30 cellular contexts compared by ENCODE assay signal in genomic region chr15:49887604-49888340, GRCh38.
DNase-seq lines count a peak whose midpoint lies in the region; ATAC-seq and TF ChIP-seq lines count a peak whose summit lies in the region.
"Had no signal": no experiment of that assay in that cellular context is flagged by ENCODE, and none has a peak within 500 bp of the region (broad histone marks: within the 10 kb centered on the region; RNA-seq: fewer than 3 reads in every experiment).

No MANE protein-coding gene starts in this region.

- intact Hi-C loops in esophagus squamous epithelium (cut with DNase I): no loop called here

- peak overlapping the region; percentile 29 for H2AFZ ChIP-seq in GM23248

- H3K36me3 Mint-ChIP-seq in mesothelial cell of epicardium: peaks cover 4% of the 10 kb centered on the region
- H3K36me3 Mint-ChIP-seq: CD8-positive, alpha-beta memory T cell had no signal

- 29 to 30% methylated on average over 8 of the region's 8 CpGs for WGBS in GM23248 (ENCODE audit: low coverage in 1 of 2, low lambda C conversion rate in 2 of 2, missing lambda C conversion rate in 2 of 2), 2 experiments
- WGBS in esophagus squamous epithelium, 2 donors: 53 to 60% methylated on average over 8 of the region's 8 CpGs
- WGBS in suprapubic skin: 46% methylated on average over 8 of the region's 8 CpGs

- H3K79me2 ChIP-seq in GM23248 (ENCODE audit: insufficient read depth): no peaks in the 10 kb centered on the region

- TF ChIP-seq CTCF in esophagus squamous epithelium (IDR thresholded peaks at IDR 0.05) (no peak), mesothelial cell of epicardium (IDR thresholded peaks at IDR 0.05; ENCODE audit: unreplicated experiment) (no peak), suprapubic skin (IDR thresholded peaks at IDR 0.05) (no peak)

- H3K4me3 ChIP-seq in GM23248 (no peak overlapping the region), esophagus squamous epithelium (no peak overlapping the region), suprapubic skin (no peak overlapping the region), MG63 (no peak overlapping the region)
- H3K4me3 ChIP-seq: dorsolateral prefrontal cortex, HAP-1, left lung, upper lobe of right lung had no signal

- no peaks in the 10 kb centered on the region for H3K9me2 ChIP-seq in GM23248 (ENCODE audit: insufficient read depth)

- H3K27ac Mint-ChIP-seq in mesothelial cell of epicardium: peak overlapping the region; percentile 80
- H3K27ac Mint-ChIP-seq: activated CD8-positive, alpha-beta T cell treated with anti-CD3 and anti-CD28 coated beads for 36 hours; activated T-helper 17 cell treated with anti-CD3 and anti-CD28 coated beads, Interleukin-2, amount 50 U/mL, for 72 hours; B cell; CD8-positive, alpha-beta memory T cell; T-helper 2 cell treated with Interferon-gamma antibody and Interleukin-4, amounts not matched to agents 5 μg/mL and 100 μg/mL, for 36 hours had no signal

- H3K4me1 ChIP-seq in GM23248 (ENCODE audit: insufficient read depth) (peaks cover 16% of the 10 kb centered on the region; the same call in 1 of the 2 replicates), esophagus squamous epithelium (peaks cover 0 to 3% (median 0%) of the 10 kb centered on the region in 3 donors), suprapubic skin (peaks cover 4% of the 10 kb centered on the region)
- H3K4me1 ChIP-seq: HAP-1, left lung, upper lobe of right lung had no signal

- no peaks in the 10 kb centered on the region for H3F3A ChIP-seq in GM23248 (ENCODE audit: insufficient read depth)

- DNase-seq in GM23248: peak; percentile 18
- DNase-seq in esophagus squamous epithelium (lab: John Stamatoyannopoulos, UW): no peak
- no peak for DNase-seq in mesothelial cell of epicardium (ENCODE audit: low spot score in 2 of 2, unreplicated experiment in 2 of 2)
- no peak for DNase-seq in suprapubic skin (ENCODE audit: low spot score in 2 of 2)
- no peak for DNase-seq in MG63
- DNase-seq: activated CD4-positive, CD25-positive, alpha-beta regulatory T cell treated with anti-CD3 and anti-CD28 coated beads, Interleukin-2, amount 50 U/mL, for 72 hours; activated CD8-positive, alpha-beta memory T cell treated with anti-CD3 and anti-CD28 coated beads, Interleukin-2, amount 50 U/mL, for 48 hours; activated CD8-positive, alpha-beta T cell treated with anti-CD3 and anti-CD28 coated beads for 36 hours; activated naive CD4-positive, alpha-beta T cell treated with anti-CD3 and anti-CD28 coated beads, Interleukin-2, amount 50 U/mL, for 16 hours; amniotic stem cell; brain microvascular endothelial cell; CD8-positive, alpha-beta memory T cell; dorsolateral prefrontal cortex; glutamatergic neuron; left lung; mesendoderm; NCI-H146; NCI-H2107; NCI-H345; NCI-H69; right cardiac atrium; Right ventricle myocardium superior; upper lobe of right lung had no signal

- TF ChIP-seq EP300 in suprapubic skin (IDR thresholded peaks at IDR 0.05): no peak

- H3K4me3 Mint-ChIP-seq in mesothelial cell of epicardium: no peak overlapping the region
- H3K4me3 Mint-ChIP-seq: activated CD8-positive, alpha-beta T cell treated with anti-CD3 and anti-CD28 coated beads for 36 hours; activated T-helper 17 cell treated with anti-CD3 and anti-CD28 coated beads, Interleukin-2, amount 50 U/mL, for 72 hours; B cell; CD8-positive, alpha-beta memory T cell; T-helper 2 cell treated with Interferon-gamma antibody and Interleukin-4, amounts not matched to agents 5 μg/mL and 100 μg/mL, for 36 hours had no signal

- no peaks in the 10 kb centered on the region for H3K36me3 ChIP-seq in GM23248 (ENCODE audit: low read depth)
- no peaks in the 10 kb centered on the region for H3K36me3 ChIP-seq in esophagus squamous epithelium
- H3K36me3 ChIP-seq in suprapubic skin: no peaks in the 10 kb centered on the region
- H3K36me3 ChIP-seq in MG63: no peaks in the 10 kb centered on the region
- H3K36me3 ChIP-seq: brain microvascular endothelial cell, HAP-1, left lung, upper lobe of right lung had no signal

- H3K27me3 Mint-ChIP-seq in mesothelial cell of epicardium (ENCODE audit: low read depth): no peaks in the 10 kb centered on the region
- H3K27me3 Mint-ChIP-seq: activated CD8-positive, alpha-beta T cell treated with anti-CD3 and anti-CD28 coated beads for 36 hours; activated T-helper 17 cell treated with anti-CD3 and anti-CD28 coated beads, Interleukin-2, amount 50 U/mL, for 72 hours; B cell; CD8-positive, alpha-beta memory T cell had no signal

- in situ Hi-C loops in GM23248 (cut with MboI): no loop called here

- ATAC-seq in GM21367 (IDR thresholded peaks at IDR 0.05; ENCODE audit: unreplicated experiment) (no peak), GM18907 (IDR thresholded peaks at IDR 0.05; ENCODE audit: unreplicated experiment) (no peak), GM19455 (IDR thresholded peaks at IDR 0.05; ENCODE audit: unreplicated experiment) (no peak)
- ATAC-seq: activated CD8-positive, alpha-beta T cell treated with anti-CD3 and anti-CD28 coated beads for 36 hours; activated T-helper 17 cell treated with anti-CD3 and anti-CD28 coated beads, Interleukin-2, amount 50 U/mL, for 72 hours; left lung; right cardiac atrium; upper lobe of right lung had no signal

- H3K9me3 Mint-ChIP-seq in mesothelial cell of epicardium: peaks cover 5% of the 10 kb centered on the region
- H3K9me3 Mint-ChIP-seq: activated CD8-positive, alpha-beta T cell treated with anti-CD3 and anti-CD28 coated beads for 36 hours; activated T-helper 17 cell treated with anti-CD3 and anti-CD28 coated beads, Interleukin-2, amount 50 U/mL, for 72 hours; CD8-positive, alpha-beta memory T cell; T-helper 2 cell treated with Interferon-gamma antibody and Interleukin-4, amounts not matched to agents 5 μg/mL and 100 μg/mL, for 36 hours had no signal

- H3K27ac ChIP-seq in GM23248 (no peak overlapping the region), esophagus squamous epithelium (peak overlapping the region in 3 of 4 donors; percentile 44 to 73 (median 70)), suprapubic skin (peak overlapping the region; percentile 27)
- H3K27ac ChIP-seq: brain microvascular endothelial cell, dorsolateral prefrontal cortex, left lung, upper lobe of right lung had no signal

- no peak overlapping the region for H3K4me2 ChIP-seq in GM23248 (ENCODE audit: unreplicated experiment)

- H4K20me1 ChIP-seq in GM23248 (ENCODE audit: insufficient read depth): no peaks in the 10 kb centered on the region

- H3K9ac ChIP-seq in GM23248: no peak overlapping the region

- no peaks in the 10 kb centered on the region for H3K27me3 ChIP-seq in GM23248 (replicated peaks; ENCODE audit: insufficient read depth)
- H3K27me3 ChIP-seq in esophagus squamous epithelium: no peaks in the 10 kb centered on the region
- H3K27me3 ChIP-seq in suprapubic skin: no peaks in the 10 kb centered on the region
- no peaks in the 10 kb centered on the region for H3K27me3 ChIP-seq in MG63
- H3K27me3 ChIP-seq: brain microvascular endothelial cell, dorsolateral prefrontal cortex, left lung, upper lobe of right lung had no signal

- no peaks in the 10 kb centered on the region for H3K9me3 ChIP-seq in GM23248 (ENCODE audit: low read depth)
- no peaks in the 10 kb centered on the region for H3K9me3 ChIP-seq in esophagus squamous epithelium
- no peaks in the 10 kb centered on the region for H3K9me3 ChIP-seq in suprapubic skin
- no peaks in the 10 kb centered on the region for H3K9me3 ChIP-seq in MG63
- H3K9me3 ChIP-seq: HAP-1, left lung, upper lobe of right lung had no signal

- no peak for TF ChIP-seq POLR2A in esophagus squamous epithelium (IDR thresholded peaks at IDR 0.05)
- TF ChIP-seq POLR2A in suprapubic skin (IDR thresholded peaks at IDR 0.05): no peak

- H3K4me1 Mint-ChIP-seq in mesothelial cell of epicardium: peaks cover 19% of the 10 kb centered on the region
- H3K4me1 Mint-ChIP-seq: activated T-helper 17 cell treated with anti-CD3 and anti-CD28 coated beads, Interleukin-2, amount 50 U/mL, for 72 hours; B cell; CD8-positive, alpha-beta memory T cell had no signal
